9 cellular contexts compared by ENCODE assay signal in genomic region chr1:165857046-165857801, GRCh38. TPM values are rescaled to one million over a fixed set of nuclear protein-coding genes. Genes with fewer than 3 reads are reported as not detected.
DNase-seq lines count a peak whose midpoint lies in the region; ATAC-seq and TF ChIP-seq lines count a peak whose summit lies in the region.
"Had no signal": no experiment of that assay in that cellular context is flagged by ENCODE, and none has a peak within 500 bp of the region (broad histone marks: within the 10 kb centered on the region; RNA-seq: fewer than 3 reads in every experiment).

No MANE protein-coding gene starts in this region.

- no peak for TF ChIP-seq POLR2A in sigmoid colon (IDR thresholded peaks at IDR 0.05)

- WGBS in right cardiac atrium = 87% methylated on average over 8 of the region's 8 CpGs
- WGBS in sigmoid colon, 2 donors = 56 to 79% methylated on average over 8 of the region's 8 CpGs

- peak; percentile 43 to 54 for ATAC-seq in right cardiac atrium
- ATAC-seq in HG03139 (IDR thresholded peaks at IDR 0.05; ENCODE audit: unreplicated experiment) = peak; percentile 89

- no peak overlapping the region for H3K4me3 Mint-ChIP-seq in activated T-helper 2 cell treated with anti-CD3 and anti-CD28 coated beads, Interferon-gamma antibody, Interleukin-2, Interleukin-4, amounts not matched to agents 10 μg/mL and 5 μg/mL and 100 μg/mL, durations not matched to agents 14 hours and 24 hours and 36 hours (ENCODE audit: low read depth)
- H3K4me3 Mint-ChIP-seq: neural crest cell had no signal

- H3K36me3 ChIP-seq in right atrium auricular region (no peaks in the 10 kb centered on the region), skeletal muscle satellite cell (ENCODE audit: insufficient read depth, low read length) (no peaks in the 10 kb centered on the region), sigmoid colon (no peaks in the 10 kb centered on the region)

- peaks cover 73% of the 10 kb centered on the region for H3K4me1 Mint-ChIP-seq in activated T-helper 2 cell treated with anti-CD3 and anti-CD28 coated beads, Interferon-gamma antibody, Interleukin-2, Interleukin-4, amounts not matched to agents 10 μg/mL and 5 μg/mL and 100 μg/mL, durations not matched to agents 14 hours and 24 hours and 36 hours (ENCODE audit: low read depth)

- no peak for TF ChIP-seq EP300 in sigmoid colon (IDR thresholded peaks at IDR 0.05)

- H3K27ac ChIP-seq in right cardiac atrium (ENCODE audit: low read length) = no peak overlapping the region
- no peak overlapping the region for H3K27ac ChIP-seq in right atrium auricular region
- H3K27ac ChIP-seq in sigmoid colon = no peak overlapping the region

- H3K27me3 Mint-ChIP-seq in activated T-helper 2 cell treated with anti-CD3 and anti-CD28 coated beads, Interferon-gamma antibody, Interleukin-2, Interleukin-4, amounts not matched to agents 10 μg/mL and 5 μg/mL and 100 μg/mL, durations not matched to agents 14 hours and 24 hours and 36 hours (ENCODE audit: low read depth) = no peaks in the 10 kb centered on the region

- peak overlapping the region; percentile 45 for H3K9ac ChIP-seq in skeletal muscle satellite cell (ENCODE audit: low read depth, low read length)

- peaks cover 23% of the 10 kb centered on the region for H3K36me3 Mint-ChIP-seq in activated T-helper 2 cell treated with anti-CD3 and anti-CD28 coated beads, Interferon-gamma antibody, Interleukin-2, Interleukin-4, amounts not matched to agents 10 μg/mL and 5 μg/mL and 100 μg/mL, durations not matched to agents 14 hours and 24 hours and 36 hours (ENCODE audit: low read depth)

- H3K4me2 ChIP-seq in skeletal muscle satellite cell (ENCODE audit: low read length) = peak overlapping the region; percentile 57

- TF ChIP-seq CTCF in right atrium auricular region (IDR thresholded peaks at IDR 0.05) (no peak), sigmoid colon (IDR thresholded peaks at IDR 0.05) (no peak)

- no peaks in the 10 kb centered on the region for H3K27me3 ChIP-seq in right cardiac atrium (ENCODE audit: control insufficient read depth, insufficient read depth)
- no peaks in the 10 kb centered on the region for H3K27me3 ChIP-seq in right atrium auricular region
- no peaks in the 10 kb centered on the region for H3K27me3 ChIP-seq in skeletal muscle satellite cell (ENCODE audit: control insufficient read depth, insufficient read depth, low read length)
- H3K27me3 ChIP-seq in sigmoid colon = no peaks in the 10 kb centered on the region

- no peak overlapping the region for H3K4me3 ChIP-seq in right cardiac atrium (ENCODE audit: low read length)
- no peak overlapping the region for H3K4me3 ChIP-seq in right atrium auricular region
- peak overlapping the region; percentile 18 for H3K4me3 ChIP-seq in skeletal muscle satellite cell (ENCODE audit: low read length)
- no peak overlapping the region for H3K4me3 ChIP-seq in sigmoid colon

- no peaks in the 10 kb centered on the region for H3K9me3 Mint-ChIP-seq in activated T-helper 2 cell treated with anti-CD3 and anti-CD28 coated beads, Interferon-gamma antibody, Interleukin-2, Interleukin-4, amounts not matched to agents 10 μg/mL and 5 μg/mL and 100 μg/mL, durations not matched to agents 14 hours and 24 hours and 36 hours
- H3K9me3 Mint-ChIP-seq: neural crest cell had no signal

- no peaks in the 10 kb centered on the region for H3K9me3 ChIP-seq in right cardiac atrium (ENCODE audit: control insufficient read depth, low read length)
- H3K9me3 ChIP-seq in right atrium auricular region = no peaks in the 10 kb centered on the region
- no peaks in the 10 kb centered on the region for H3K9me3 ChIP-seq in skeletal muscle satellite cell (replicated peaks; ENCODE audit: low read length)
- H3K9me3 ChIP-seq in sigmoid colon = no peaks in the 10 kb centered on the region

- H3K27ac Mint-ChIP-seq in activated T-helper 2 cell treated with anti-CD3 and anti-CD28 coated beads, Interferon-gamma antibody, Interleukin-2, Interleukin-4, amounts not matched to agents 10 μg/mL and 5 μg/mL and 100 μg/mL, durations not matched to agents 14 hours and 24 hours and 36 hours = peak overlapping the region; percentile 6

- DNase-seq in right cardiac atrium (no peak), right atrium auricular region (ENCODE audit: low spot score) (no peak), mucosa of gallbladder (ENCODE audit: low spot score) (no peak), sigmoid colon (no peak)
- no peak for DNase-seq in activated T-helper 2 cell treated with anti-CD3 and anti-CD28 coated beads, Interferon-gamma antibody, Interleukin-2, Interleukin-4, amounts not matched to agents 10 μg/mL and 5 μg/mL and 100 μg/mL, durations not matched to agents 14 hours and 24 hours and 36 hours (ENCODE audit: low spot score)
- DNase-seq in stimulated activated CD4-positive, alpha-beta T cell treated with anti-CD3 and anti-CD28 coated beads, Interleukin-4, amount 100 ng/mL, for 4 hours = no peak

- intact Hi-C loops in right cardiac atrium (cut with DNase I) = no loop called here
- intact Hi-C loops in activated T-helper 2 cell treated with anti-CD3 and anti-CD28 coated beads, Interferon-gamma antibody, Interleukin-2, Interleukin-4, amounts not matched to agents 10 μg/mL and 5 μg/mL and 100 μg/mL, durations not matched to agents 14 hours and 24 hours and 36 hours (cut with micrococcal nuclease) = no loop called here
- intact Hi-C loops in sigmoid colon (cut with DNase I) = no loop called here

- peaks cover 10% of the 10 kb centered on the region for H3K4me1 ChIP-seq in right cardiac atrium (ENCODE audit: control insufficient read depth, insufficient read depth, low read length)
- peaks cover 0 to 42% of the 10 kb centered on the region in 2 donors for H3K4me1 ChIP-seq in right atrium auricular region
- peaks cover 65% of the 10 kb centered on the region for H3K4me1 ChIP-seq in skeletal muscle satellite cell (ENCODE audit: control insufficient read depth, insufficient read depth, low read length)
- peaks cover 0 to 10% (median 4%) of the 10 kb centered on the region in 4 donors for H3K4me1 ChIP-seq in sigmoid colon

RNA-seq across cellular contexts. Expression of gene UCK2, which starts 29.8 kb away (rescaled TPM):
- 10 to 100 TPM in 2 of 4 donors, 1 to 10 TPM in 2; 7.7 to 11.3 (median 9.9) TPM for total RNA-seq in right cardiac atrium
- polyA plus RNA-seq in right cardiac atrium = 6.9 TPM
- 10 to 100 TPM in 1 of 2 donors, 1 to 10 TPM in 1; 8.8 to 19.3 TPM for total RNA-seq in right atrium auricular region
- 94.3 and 100 TPM in 2 replicates for total RNA-seq in activated T-helper 2 cell treated with anti-CD3 and anti-CD28 coated beads, Interferon-gamma antibody, Interleukin-2, Interleukin-4, amounts not matched to agents 10 μg/mL and 5 μg/mL and 100 μg/mL, durations not matched to agents 14 hours and 24 hours and 36 hours
- 114 and 129 TPM in 2 replicates for total RNA-seq in skeletal muscle satellite cell (2012; rRNA removed)
- 27.2 TPM for total RNA-seq in mucosa of gallbladder
- total RNA-seq in sigmoid colon = 10 to 100 TPM in 3 of 4 donors, 1 to 10 TPM in 1; 8.3 to 29.3 (median 14.3) TPM
- polyA plus RNA-seq in sigmoid colon = 10 to 100 TPM; 30.3 to 33.0 (median 31.7) TPM
